In genomic region chr17:7462474-7463367, GRCh38 we compare ENCODE assay signal across 24 cellular contexts. TPM values are rescaled to one million over a fixed set of nuclear protein-coding genes. Genes with fewer than 3 reads are reported as not detected.
"Had no signal": no experiment of that assay in that cellular context is flagged by ENCODE, and none has a peak within 500 bp of the region (broad histone marks: within the 10 kb centered on the region; RNA-seq: fewer than 3 reads in every experiment).

No MANE protein-coding gene starts in this region.

- H3K4me3 Mint-ChIP-seq: activated naive CD4-positive, alpha-beta T cell treated with anti-CD3 and anti-CD28 coated beads for 36 hours; activated naive CD8-positive, alpha-beta T cell treated with anti-CD3 and anti-CD28 coated beads, Interleukin-2, amount 50 U/mL, for 24 hours; activated T-helper 17 cell treated with anti-CD3 and anti-CD28 coated beads, Interleukin-2, amount 50 U/mL, for 72 hours; naive thymus-derived CD8-positive, alpha-beta T cell; type B pancreatic cell had no signal

- H3K27me3 Mint-ChIP-seq: activated naive CD8-positive, alpha-beta T cell treated with anti-CD3 and anti-CD28 coated beads, Interleukin-2, amount 50 U/mL, for 24 hours; activated T-helper 17 cell treated with anti-CD3 and anti-CD28 coated beads, Interleukin-2, amount 50 U/mL, for 72 hours; naive thymus-derived CD8-positive, alpha-beta T cell; type B pancreatic cell had no signal

- H3K9me3 Mint-ChIP-seq: activated naive CD4-positive, alpha-beta T cell treated with anti-CD3 and anti-CD28 coated beads for 36 hours; activated naive CD8-positive, alpha-beta T cell treated with anti-CD3 and anti-CD28 coated beads, Interleukin-2, amount 50 U/mL, for 24 hours; activated T-helper 17 cell treated with anti-CD3 and anti-CD28 coated beads, Interleukin-2, amount 50 U/mL, for 72 hours; naive thymus-derived CD8-positive, alpha-beta T cell; type B pancreatic cell had no signal

- DNase-seq: activated CD4-positive, alpha-beta T cell treated with anti-CD3 and anti-CD28 coated beads, Interleukin-2, amount 50 U/mL, for 48 hours; activated naive CD4-positive, alpha-beta T cell treated with anti-CD3 and anti-CD28 coated beads for 36 hours; activated naive CD8-positive, alpha-beta T cell treated with anti-CD3 and anti-CD28 coated beads, Interleukin-2, amount 50 U/mL, for 24 hours; esophagus squamous epithelium; hippocampal formation; mesenchymal stem cell; naive thymus-derived CD8-positive, alpha-beta T cell; retina; stimulated activated CD4-positive, alpha-beta T cell treated with anti-CD3 and anti-CD28 coated beads, Interleukin-4, amount 100 ng/mL, for 1 hour; stimulated activated naive CD4-positive, alpha-beta T cell treated with Interleukin-2 at 50 U/mL for 16 hours; T-helper 1 cell had no signal

- H3K27ac ChIP-seq: ascending aorta, neutrophil, VCaP had no signal

- H3K4me1 Mint-ChIP-seq: activated T-helper 17 cell treated with anti-CD3 and anti-CD28 coated beads, Interleukin-2, amount 50 U/mL, for 72 hours had no signal

- H3K27ac Mint-ChIP-seq: activated naive CD4-positive, alpha-beta T cell treated with anti-CD3 and anti-CD28 coated beads for 36 hours; activated naive CD8-positive, alpha-beta T cell treated with anti-CD3 and anti-CD28 coated beads, Interleukin-2, amount 50 U/mL, for 24 hours; activated T-helper 17 cell treated with anti-CD3 and anti-CD28 coated beads, Interleukin-2, amount 50 U/mL, for 72 hours; type B pancreatic cell had no signal

- H3K27me3 ChIP-seq: ascending aorta, esophagus squamous epithelium, neutrophil had no signal

- H3K4me3 ChIP-seq: ascending aorta, esophagus squamous epithelium had no signal

- H3K9me3 ChIP-seq: ascending aorta, esophagus squamous epithelium, neutrophil had no signal

- ATAC-seq: activated naive CD8-positive, alpha-beta T cell treated with anti-CD3 and anti-CD28 coated beads, Interleukin-2, amount 50 U/mL, for 24 hours; SK-N-SH treated with all-trans-retinoic acid at 6 μM for 48 hours had no signal

RNA-seq across cellular contexts. Expression of gene SLC35G6, which starts 18.5 kb away (rescaled TPM):
- total RNA-seq: activated naive CD4-positive, alpha-beta T cell treated with anti-CD3 and anti-CD28 coated beads for 36 hours; activated T-helper 17 cell treated with anti-CD3 and anti-CD28 coated beads, Interleukin-2, amount 50 U/mL, for 72 hours; ascending aorta; esophagus squamous epithelium; fibroblast of villous mesenchyme; glomerular endothelial cell; kidney epithelial cell; liver; mucosa of gallbladder; naive thymus-derived CD8-positive, alpha-beta T cell; skeletal muscle tissue; temporal lobe had no signal
- polyA plus RNA-seq: liver; naive thymus-derived CD8-positive, alpha-beta T cell had no signal
